Comparison of ENCODE assay signal across 1 cellular context in the genomic region with DNA sequence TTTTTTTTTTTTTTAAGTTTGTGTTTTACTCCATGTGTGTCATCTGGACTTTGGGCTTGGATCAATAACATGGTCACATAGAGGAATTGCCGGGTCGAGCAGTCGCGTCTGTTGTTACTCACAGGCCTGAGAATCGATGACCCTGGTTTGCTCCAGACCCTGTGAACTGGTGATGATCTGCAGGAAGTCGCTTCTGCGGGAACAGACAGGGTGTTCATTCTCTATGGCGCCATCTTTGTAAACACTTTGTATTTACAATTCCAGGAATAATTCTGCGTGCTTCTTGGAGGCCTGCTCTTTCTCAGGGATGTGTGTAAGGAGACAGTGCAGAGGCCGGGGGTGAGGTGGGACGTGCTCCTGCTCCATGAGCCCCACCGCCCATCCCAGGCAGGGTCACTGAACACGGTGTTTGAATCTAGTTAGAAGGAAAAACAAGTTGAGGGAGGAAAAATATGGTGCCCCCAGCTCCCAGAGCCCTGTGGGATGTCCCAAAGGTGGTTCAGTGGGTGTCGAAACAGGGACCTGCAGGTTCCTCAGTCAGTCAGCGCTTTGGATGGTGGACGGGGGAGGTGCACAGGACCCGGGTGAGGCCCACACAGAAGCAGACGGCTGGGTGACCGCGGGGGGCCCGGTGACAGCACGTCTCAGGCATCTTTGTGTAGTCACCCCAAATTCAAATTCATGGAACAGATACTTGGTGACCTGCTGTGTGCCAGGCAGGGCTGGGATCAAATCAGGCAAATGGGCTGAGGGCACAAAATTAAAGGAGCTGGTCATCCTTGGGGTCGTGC.
TF ChIP-seq lines count a peak whose summit lies in the region.

No MANE protein-coding gene starts in this region.

TF ChIP-seq in HepG2, 621 proteins besides CTCF, POLR2A, EP300 and RAD21 (continued from another document):
- peak; percentile 82 for TF ChIP-seq MAX (IDR thresholded peaks at IDR 0.05)
- TF ChIP-seq MTERF4 (CRISPR knock-in tag; IDR thresholded peaks at IDR 0.05) = peak; percentile 79; the same call in 1 of the 2 replicates
- TF ChIP-seq ZNF841 (CRISPR knock-in tag; IDR thresholded peaks at IDR 0.05; ENCODE audit: borderline replicate concordance) = no peak
- no peak for TF ChIP-seq ZNF296 (CRISPR knock-in tag; conservative IDR thresholded peaks at IDR 0.05)
- TF ChIP-seq, protein P1, sequence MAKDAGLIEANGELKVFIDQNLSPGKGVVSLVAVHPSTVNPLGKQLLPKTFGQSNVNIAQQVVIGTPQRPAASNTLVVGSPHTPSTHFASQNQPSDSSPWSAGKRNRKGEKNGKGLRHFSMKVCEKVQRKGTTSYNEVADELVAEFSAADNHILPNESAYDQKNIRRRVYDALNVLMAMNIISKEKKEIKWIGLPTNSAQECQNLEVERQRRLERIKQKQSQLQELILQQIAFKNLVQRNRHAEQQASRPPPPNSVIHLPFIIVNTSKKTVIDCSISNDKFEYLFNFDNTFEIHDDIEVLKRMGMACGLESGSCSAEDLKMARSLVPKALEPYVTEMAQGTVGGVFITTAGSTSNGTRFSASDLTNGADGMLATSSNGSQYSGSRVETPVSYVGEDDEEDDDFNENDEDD (CRISPR knock-in tag; IDR thresholded peaks at IDR 0.05; ENCODE audit: borderline replicate concordance) = peak; percentile 38; the same call in 1 of the 2 replicates
- peak; percentile 99 for TF ChIP-seq SALL1 (CRISPR knock-in tag; IDR thresholded peaks at IDR 0.05)
- peak; percentile 82; the same call in 1 of the 2 replicates for TF ChIP-seq MYC (CRISPR knock-in tag; IDR thresholded peaks at IDR 0.05; ENCODE audit: borderline replicate concordance)
- TF ChIP-seq NFAT5 (CRISPR knock-in tag; IDR thresholded peaks at IDR 0.05) = no peak
- TF ChIP-seq ZNF44 (CRISPR knock-in tag; IDR thresholded peaks at IDR 0.05) = peak; percentile 21
- TF ChIP-seq, protein P2, sequence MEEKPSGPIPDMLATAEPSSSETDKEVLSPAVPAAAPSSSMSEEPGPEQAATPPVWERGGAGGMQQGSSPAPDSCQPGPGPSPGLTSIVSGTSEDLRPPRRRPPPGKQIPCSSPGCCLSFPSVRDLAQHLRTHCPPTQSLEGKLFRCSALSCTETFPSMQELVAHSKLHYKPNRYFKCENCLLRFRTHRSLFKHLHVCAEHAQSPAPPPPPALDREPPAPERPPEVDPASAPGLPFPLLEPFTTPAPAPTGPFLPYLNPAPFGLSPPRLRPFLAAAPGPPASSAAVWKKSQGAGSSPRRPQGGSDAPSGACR (CRISPR knock-in tag; IDR thresholded peaks at IDR 0.05) = peak; percentile 66; the same call in 1 of the 2 replicates
- no peak for TF ChIP-seq MATR3 (CRISPR knock-in tag; IDR thresholded peaks at IDR 0.05)
- no peak for TF ChIP-seq MED8 (CRISPR knock-in tag; IDR thresholded peaks at IDR 0.05; ENCODE audit: insufficient replicate concordance)
- no peak for TF ChIP-seq SETDB1 (CRISPR knock-in tag; IDR thresholded peaks at IDR 0.05; ENCODE audit: borderline replicate concordance)
- no peak for TF ChIP-seq HINFP (CRISPR knock-in tag; IDR thresholded peaks at IDR 0.05; ENCODE audit: low read depth)
- peak; percentile 64 to 86; a peak in 3 of 4 replicates for TF ChIP-seq NR2F1 (CRISPR knock-in tag; IDR thresholded peaks at IDR 0.05)
- TF ChIP-seq ZNF816 (CRISPR knock-in tag; IDR thresholded peaks at IDR 0.05; ENCODE audit: borderline replicate concordance) = no peak; the same call in 1 of the 2 replicates
- peak; percentile 75; the same call in 1 of the 2 replicates for TF ChIP-seq MIER2 (CRISPR knock-in tag; IDR thresholded peaks at IDR 0.05)
- TF ChIP-seq CEBPB (IDR thresholded peaks at IDR 0.05; ENCODE audit: borderline replicate concordance, low read depth, low read length) = peak; percentile 36; the same call in 1 of the 2 replicates
- peak; percentile 64; the same call in 1 of the 2 replicates for TF ChIP-seq CCDC6 (CRISPR knock-in tag; IDR thresholded peaks at IDR 0.05)
